In genomic region chr13:114179087-114179658, GRCh38 we compare ENCODE assay signal across 32 cellular contexts. TPM values are rescaled to one million over a fixed set of nuclear protein-coding genes. Genes with fewer than 3 reads are reported as not detected.
DNase-seq lines count a peak whose midpoint lies in the region; ATAC-seq, FAIRE-seq and TF ChIP-seq lines count a peak whose summit lies in the region.
"Had no signal": no experiment of that assay in that cellular context is flagged by ENCODE, and none has a peak within 500 bp of the region (broad histone marks: within the 10 kb centered on the region; RNA-seq: fewer than 3 reads in every experiment).

CFAP97D2 (plus strand) TSS chr13:114179257; CDS start chr13:114179331, 74 bp downstream.

- no peak within 1 kb of the TSS for H4K8ac ChIP-seq in IMR-90 (ENCODE audit: low read depth in 2 of 2, low read length in 2 of 2)

- no peak within 1 kb of the TSS for H3K4me3 Mint-ChIP-seq in astrocyte (ENCODE audit: unreplicated experiment)
- peak within 1 kb of the TSS; percentile 20 for H3K4me3 Mint-ChIP-seq in natural killer cell treated with Interleukin-12 subunit alpha and Interleukin-12 subunit beta and Interleukin-15 and Interleukin-18, amount 100 ng/mL, for 72 hours
- H3K4me3 Mint-ChIP-seq: activated naive CD8-positive, alpha-beta T cell treated with anti-CD3 and anti-CD28 coated beads, Interleukin-2, amount 10 ng/mL, durations not matched to agents 7 days and 5 days; endodermal cell; IgD-negative memory B cell had no signal

- H3K9ac ChIP-seq in BLaER1 (no peak within 1 kb of the TSS), IMR-90 (ENCODE audit: low read depth, low read length) (no peak within 1 kb of the TSS), astrocyte (ENCODE audit: low read length) (no peak within 1 kb of the TSS)
- H3K9ac ChIP-seq: parathyroid adenoma had no signal

- H3K4me3 ChIP-seq in BLaER1 (no peak within 1 kb of the TSS), IMR-90 (ENCODE audit: insufficient read depth, low read depth, low read length) (no peak within 1 kb of the TSS), astrocyte (ENCODE audit: insufficient read depth, low read depth, low read length) (no peak within 1 kb of the TSS), heart left ventricle (no peak within 1 kb of the TSS)
- H3K4me3 ChIP-seq: heart right ventricle, Peyer's patch, right atrium auricular region, smooth muscle cell, upper lobe of left lung had no signal

- no peak within 1 kb of the TSS for H2AK9ac ChIP-seq in IMR-90 (replicated peaks; ENCODE audit: low read depth, low read length, poor library complexity)

- no peak within 1 kb of the TSS for H2BK5ac ChIP-seq in IMR-90 (ENCODE audit: low read depth, low read length, poor library complexity, severe bottlenecking)

- peaks cover 34% of the 10 kb centered on the region for H3K27me3 Mint-ChIP-seq in astrocyte (ENCODE audit: low read depth, unreplicated experiment)
- peaks cover 3 to 8% of the 10 kb centered on the region in 2 donors for H3K27me3 Mint-ChIP-seq in natural killer cell treated with Interleukin-12 subunit alpha and Interleukin-12 subunit beta and Interleukin-15 and Interleukin-18, amount 100 ng/mL, for 72 hours
- H3K27me3 Mint-ChIP-seq: activated naive CD8-positive, alpha-beta T cell treated with anti-CD3 and anti-CD28 coated beads, Interleukin-2, amount 10 ng/mL, durations not matched to agents 7 days and 5 days had no signal

- H3K4me1 ChIP-seq in BLaER1 (peaks cover 31% of the 10 kb centered on the region), IMR-90 (ENCODE audit: control insufficient read depth, insufficient read depth, low read length) (peaks cover 2% of the 10 kb centered on the region; the same call in 1 of the 2 replicates), astrocyte (ENCODE audit: insufficient read depth, low read length) (no peaks in the 10 kb centered on the region), heart left ventricle (no peaks in the 10 kb centered on the region)
- H3K4me1 ChIP-seq: foreskin keratinocyte, heart right ventricle, parathyroid adenoma, Peyer's patch, right atrium auricular region had no signal

- no peak within 1 kb of the TSS for H3K23ac ChIP-seq in IMR-90 (ENCODE audit: low read depth, low read length)

- no peaks in the 10 kb centered on the region for H3K79me2 ChIP-seq in astrocyte (ENCODE audit: insufficient read depth, low read length)
- H3K79me2 ChIP-seq: parathyroid adenoma had no signal

- FAIRE-seq in astrocyte (lab: Jason Lieb, UNC), result no peak

- POLR2A ChIA-PET in IMR-90 (lab: Charles Lee; ENCODE audit: unreplicated experiment), result no interaction called here

- H3K14ac ChIP-seq in IMR-90 (replicated peaks; ENCODE audit: low read depth, low read length), result no peak within 1 kb of the TSS

- no peak within 1 kb of the TSS for H2BK15ac ChIP-seq in IMR-90 (ENCODE audit: low read depth, low read length)

- H3K27ac Mint-ChIP-seq in astrocyte (ENCODE audit: unreplicated experiment), result peak within 1 kb of the TSS; percentile 47
- peak within 1 kb of the TSS; percentile 21 to 40 for H3K27ac Mint-ChIP-seq in natural killer cell treated with Interleukin-12 subunit alpha and Interleukin-12 subunit beta and Interleukin-15 and Interleukin-18, amount 100 ng/mL, for 72 hours
- H3K27ac Mint-ChIP-seq: endodermal cell, IgD-negative memory B cell had no signal

- TF ChIP-seq POLR2A in IMR-90 (IDR thresholded peaks at IDR 0.05; ENCODE audit: low read depth, low read length) (no peak), heart left ventricle (IDR thresholded peaks at IDR 0.05) (no peak)

- dilution Hi-C loops in IMR-90 (cut with HindIII; ENCODE audit: low sequenced_read_pairs, unreplicated experiment), result no loop called here

- intact Hi-C loops in IMR-90 (cut with micrococcal nuclease), result no loop called here
- intact Hi-C loops in heart left ventricle (cut with DNase I), result no loop called here

- no peak within 1 kb of the TSS for H3K56ac ChIP-seq in IMR-90 (ENCODE audit: extremely low read depth, insufficient read depth, low read length)

- in situ Hi-C loops in IMR-90 (cut with MboI; ENCODE audit: low sequenced_read_pairs), result no loop called here

- H4K20me1 ChIP-seq in BLaER1 (no peaks in the 10 kb centered on the region), IMR-90 (ENCODE audit: insufficient read depth, low read length) (no peaks in the 10 kb centered on the region), astrocyte (ENCODE audit: insufficient read depth, low read length) (no peaks in the 10 kb centered on the region)

- CTCF ChIA-PET in IMR-90 (lab: Yijun Ruan, JAX), result no interaction called here

- no peak within 1 kb of the TSS for H4K91ac ChIP-seq in IMR-90 (ENCODE audit: insufficient read depth, low read depth, low read length)

- TF ChIP-seq CTCF in IMR-90 (conservative IDR thresholded peaks at IDR 0.05; ENCODE audit: low read depth, low read length), result no peak
- no peak for TF ChIP-seq CTCF in astrocyte (IDR thresholded peaks at IDR 0.05; ENCODE audit: insufficient read depth, low read depth, low read length)
- TF ChIP-seq CTCF in heart left ventricle (IDR thresholded peaks at IDR 0.05), result no peak

- H3K36me3 ChIP-seq in BLaER1 (no peaks in the 10 kb centered on the region), IMR-90 (ENCODE audit: control insufficient read depth, insufficient read depth, low read length) (no peaks in the 10 kb centered on the region), astrocyte (ENCODE audit: insufficient read depth, low read length) (no peaks in the 10 kb centered on the region), heart left ventricle (no peaks in the 10 kb centered on the region)
- H3K36me3 ChIP-seq: heart right ventricle, Peyer's patch, right atrium auricular region, upper lobe of left lung had no signal

- peaks cover 5% of the 10 kb centered on the region for H3K4me1 Mint-ChIP-seq in astrocyte (ENCODE audit: low read depth, unreplicated experiment)
- H3K4me1 Mint-ChIP-seq in natural killer cell treated with Interleukin-12 subunit alpha and Interleukin-12 subunit beta and Interleukin-15 and Interleukin-18, amount 100 ng/mL, for 72 hours (ENCODE audit: low read depth in 2 of 2), result peaks cover 29 to 30% of the 10 kb centered on the region in 2 donors
- H3K4me1 Mint-ChIP-seq: endodermal cell had no signal

- H3K79me1 ChIP-seq in IMR-90 (ENCODE audit: low read depth in 1 of 2, low read length in 2 of 2), result no peaks in the 10 kb centered on the region

- H3K27me3 ChIP-seq in BLaER1, result no peaks in the 10 kb centered on the region
- peaks cover 40% of the 10 kb centered on the region for H3K27me3 ChIP-seq in IMR-90 (ENCODE audit: control insufficient read depth, insufficient read depth, low read length)
- peaks cover 8% of the 10 kb centered on the region for H3K27me3 ChIP-seq in astrocyte (ENCODE audit: insufficient read depth, low read length)
- peaks cover 0 to 14% (median 0%) of the 10 kb centered on the region in 9 donors for H3K27me3 ChIP-seq in heart left ventricle
- H3K27me3 ChIP-seq: Peyer's patch, right atrium auricular region, upper lobe of left lung had no signal

- WGBS in IMR-90 (ENCODE audit: extremely low coverage in 2 of 2, insufficient read length in 1 of 2), 2 experiments, result 10% methylated on average over 2 of the region's 13 CpGs; no CpG with 5 or more reads in 1 of the 2 experiments
- WGBS in heart left ventricle, 4 donors, result 51 to 58% (median 54%) methylated on average over 13 of the region's 13 CpGs

- TF ChIP-seq RAD21 in IMR-90 (IDR thresholded peaks at IDR 0.05; ENCODE audit: low read length), result no peak

- peaks cover 2% of the 10 kb centered on the region; the same call in 1 of the 2 replicates for H3K9me1 ChIP-seq in IMR-90 (ENCODE audit: insufficient read depth, low read length)

- peaks cover 3% of the 10 kb centered on the region for H3K9me3 Mint-ChIP-seq in astrocyte (ENCODE audit: unreplicated experiment)
- H3K9me3 Mint-ChIP-seq in natural killer cell treated with Interleukin-12 subunit alpha and Interleukin-12 subunit beta and Interleukin-15 and Interleukin-18, amount 100 ng/mL, for 72 hours, result no peaks in the 10 kb centered on the region
- H3K9me3 Mint-ChIP-seq: endodermal cell had no signal

- no peak within 1 kb of the TSS for H2BK120ac ChIP-seq in IMR-90 (ENCODE audit: low read depth, low read length)

- H3K4ac ChIP-seq in IMR-90 (ENCODE audit: low read depth, low read length), result no peak within 1 kb of the TSS

- no TSS peak for BruUV-seq in IMR-90 (replicated peaks; lab: Mats Ljungman, UMichigan)

- H3K18ac ChIP-seq in IMR-90 (ENCODE audit: low read depth, low read length), result no peak within 1 kb of the TSS

- H2BK20ac ChIP-seq in IMR-90 (ENCODE audit: low read depth, low read length), result no peak within 1 kb of the TSS

- no peak within 1 kb of the TSS for H4K5ac ChIP-seq in IMR-90 (ENCODE audit: low read depth, low read length)

- DNase-seq in IMR-90 (no peak), astrocyte (ENCODE audit: low read depth) (no peak), NCI-H446 (lab: John Stamatoyannopoulos, UW) (no peak), heart left ventricle (no peak), inferior parietal cortex (ENCODE audit: extremely low spot score) (no peak), NCI-H2196 treated with DMSO at 0.1 percent for 48 hours (lab: John Stamatoyannopoulos, UW; ENCODE audit: unreplicated experiment) (no peak)
- DNase-seq in natural killer cell treated with Interleukin-12 subunit alpha and Interleukin-12 subunit beta and Interleukin-15 and Interleukin-18, amount 100 ng/mL, for 72 hours (ENCODE audit: low spot score), result no peak
- DNase-seq: activated CD4-positive, alpha-beta T cell treated with anti-CD3 and anti-CD28 coated beads, Interleukin-2, amount 50 U/mL, for 48 hours; activated naive CD8-positive, alpha-beta T cell treated with anti-CD3 and anti-CD28 coated beads, Interleukin-2, amount 10 ng/mL, durations not matched to agents 7 days and 5 days; central memory CD4-positive, alpha-beta T cell; DMS53; endodermal cell; foreskin keratinocyte; GDM1; GOT3; heart right ventricle; left colon; NCI-H1105 treated with DMSO at 0.1 percent for 48 hours; NCI-H2081 treated with DMSO at 0.1 percent for 48 hours; NCI-H526 treated with DMSO at 0.1 percent for 48 hours; Peyer's patch; stimulated activated CD4-positive, alpha-beta T cell treated with anti-CD3 and anti-CD28 coated beads, Interleukin-2, amount 100 ng/mL, for 24 hours; upper lobe of left lung had no signal

- no peak within 1 kb of the TSS for H2AFZ ChIP-seq in IMR-90 (replicated peaks; ENCODE audit: low read length, poor library complexity)
- no peak within 1 kb of the TSS for H2AFZ ChIP-seq in astrocyte (ENCODE audit: low read depth, low read length)
- H2AFZ ChIP-seq: parathyroid adenoma had no signal

- ATAC-seq in IMR-90 (ENCODE audit: low read depth), result no peak
- ATAC-seq in natural killer cell treated with Interleukin-12 subunit alpha and Interleukin-12 subunit beta and Interleukin-15 and Interleukin-18, amount 100 ng/mL, for 72 hours, result no peak
- ATAC-seq in heart left ventricle, result no peak
- ATAC-seq: esophagus mucosa, foreskin keratinocyte, heart right ventricle, left colon had no signal

- H2AK5ac ChIP-seq in IMR-90 (ENCODE audit: low read depth, low read length), result no peak within 1 kb of the TSS

- H3K9me3 ChIP-seq in BLaER1 (peaks cover 4% of the 10 kb centered on the region), IMR-90 (ENCODE audit: control insufficient read depth, insufficient read depth, low read length) (no peaks in the 10 kb centered on the region), astrocyte (ENCODE audit: insufficient read depth, low read depth, low read length) (no peaks in the 10 kb centered on the region), heart left ventricle (peaks cover 0 to 6% (median 0%) of the 10 kb centered on the region in 12 donors)
- H3K9me3 ChIP-seq: Peyer's patch, right atrium auricular region, upper lobe of left lung had no signal

- H3K4me2 ChIP-seq in BLaER1 (peak within 1 kb of the TSS; percentile 47), IMR-90 (ENCODE audit: low read depth, low read length) (no peak within 1 kb of the TSS), astrocyte (ENCODE audit: low read length) (no peak within 1 kb of the TSS)
- H3K4me2 ChIP-seq: smooth muscle cell had no signal

- H3K27ac ChIP-seq in BLaER1, result no peak within 1 kb of the TSS
- no peak within 1 kb of the TSS for H3K27ac ChIP-seq in IMR-90 (ENCODE audit: insufficient read depth, low read length)
- no peak within 1 kb of the TSS for H3K27ac ChIP-seq in astrocyte (ENCODE audit: low read depth, low read length)
- H3K27ac ChIP-seq in heart left ventricle, result no peak within 1 kb of the TSS
- H3K27ac ChIP-seq: foreskin keratinocyte, heart right ventricle, parathyroid adenoma, Peyer's patch, right atrium auricular region, upper lobe of left lung had no signal

- H3K36me3 Mint-ChIP-seq in astrocyte (ENCODE audit: low read depth, unreplicated experiment), result no peaks in the 10 kb centered on the region
- no peaks in the 10 kb centered on the region for H3K36me3 Mint-ChIP-seq in natural killer cell treated with Interleukin-12 subunit alpha and Interleukin-12 subunit beta and Interleukin-15 and Interleukin-18, amount 100 ng/mL, for 72 hours

RNA-seq across cellular contexts. Expression of gene CFAP97D2, which starts in this region (rescaled TPM):
- total RNA-seq in IMR-90 (2012; rRNA removed) (not detected in 2 replicates), astrocyte (not detected in 2 replicates), heart left ventricle (not detected)
- polyA plus RNA-seq in IMR-90 (2012; rRNA removed) (not detected in 2 replicates), heart left ventricle (not detected)
- not detected in 2 replicates for polyA plus RNA-seq in IMR-90 (2012; cell fraction: cytosol; rRNA removed)
- polyA plus RNA-seq in IMR-90 (2012; cell fraction: nucleus; rRNA removed; ENCODE audit: low replicate concordance), result not detected in 2 replicates
- not detected for total RNA-seq in natural killer cell treated with Interleukin-12 subunit alpha and Interleukin-12 subunit beta and Interleukin-15 and Interleukin-18, amount 100 ng/mL, for 72 hours
- total RNA-seq: A673, endodermal cell, esophagus mucosa, foreskin keratinocyte, heart right ventricle, left colon, MCF 10A, Peyer's patch, right atrium auricular region, smooth muscle cell, subcutaneous adipose tissue had no signal
- polyA plus RNA-seq: foreskin keratinocyte, heart right ventricle, IgD-negative memory B cell, smooth muscle cell had no signal
